Comparison of ENCODE assay signal across 20 cellular contexts in genomic region chr3:188573286-188573928, GRCh38.
DNase-seq lines count a peak whose midpoint lies in the region; ATAC-seq and TF ChIP-seq lines count a peak whose summit lies in the region.
"Had no signal": no experiment of that assay in that cellular context is flagged by ENCODE, and none has a peak within 500 bp of the region (broad histone marks: within the 10 kb centered on the region; RNA-seq: fewer than 3 reads in every experiment).

No MANE protein-coding gene starts in this region.

- peak overlapping the region; percentile 14; the same call in 1 of the 2 replicates for H3K4me2 ChIP-seq in OCI-LY7 (ENCODE audit: low read length)
- no peak overlapping the region for H3K4me2 ChIP-seq in PC-9

- 69 to 72% methylated on average over 6 to 8 of the region's 8 CpGs for WGBS in gastroesophageal sphincter (ENCODE audit: low coverage in 1 of 2), 2 donors
- WGBS in sigmoid colon, 2 donors: 72 to 85% methylated on average over 8 of the region's 8 CpGs

- H3K9me3 ChIP-seq in OCI-LY7 (ENCODE audit: low read length) (0 out of 2 replicates have a peak, but pooled peaks cover 6% of the 10 kb centered on the region), gastroesophageal sphincter (no peaks in the 10 kb centered on the region), sigmoid colon (no peaks in the 10 kb centered on the region), PC-9 (ENCODE audit: insufficient read depth, low read depth) (no peaks in the 10 kb centered on the region)
- H3K9me3 ChIP-seq: HAP-1, pancreas, uterus had no signal

- H3F3A ChIP-seq in PC-9 (ENCODE audit: insufficient read depth, low read depth): no peaks in the 10 kb centered on the region

- DNase-seq in KBM-7: peak; percentile 48
- DNase-seq in OCI-LY7 (ENCODE audit: low spot score): peak; percentile 46
- no peak for DNase-seq in sigmoid colon
- DNase-seq in T1000 (lab: John Stamatoyannopoulos, UW): no peak
- DNase-seq in PC-9: no peak
- DNase-seq in NCI-H2081 (lab: John Stamatoyannopoulos, UW): no peak
- DNase-seq: activated CD4-positive, alpha-beta T cell treated with anti-CD3 and anti-CD28 coated beads for 48 hours; activated T-cell treated with anti-CD3 and anti-CD28 coated beads, Interleukin-2, amount 50 U/mL, for 24 hours; caudate nucleus; DMS79; islet precursor cell; NCI-H1694; NCI-H510A; pancreas; small intestine; uterus had no signal

- POLR2A ChIA-PET in OCI-LY7 (lab: Charles Lee): interaction anchor here (1.0 to 2.0 kb wide), 4 partner anchors 11 to 259 kb away, joined by 3 to 8 read pairs (median 4); no protein-coding TSS in a partner anchor
- POLR2A ChIA-PET in PC-9 (lab: Charles Lee; ENCODE audit: unreplicated experiment): no interaction called here

- H3K9me2 ChIP-seq in OCI-LY7 (ENCODE audit: insufficient read depth, low read length) (no peaks in the 10 kb centered on the region; the same call in 1 of the 2 replicates), PC-9 (ENCODE audit: insufficient read depth) (peaks cover 2% of the 10 kb centered on the region; the same call in 1 of the 2 replicates)

- intact Hi-C loops in OCI-LY7 (cut with micrococcal nuclease; ENCODE audit: unreplicated experiment): loop anchor here (1.0 to 5.0 kb wide), 2 partner anchors 28 to 486 kb away; no protein-coding TSS in a partner anchor
- intact Hi-C loops in sigmoid colon (cut with DNase I): loop anchor here (10.0 kb wide), 1 partner anchor 519 kb away; no protein-coding TSS in a partner anchor
- intact Hi-C loops in PC-9 (cut with micrococcal nuclease; ENCODE audit: unreplicated experiment): no loop called here

- TF ChIP-seq CTCF in OCI-LY7 (conservative IDR thresholded peaks at IDR 0.05; ENCODE audit: low read length) (peak; percentile 66), gastroesophageal sphincter (IDR thresholded peaks at IDR 0.05) (no peak), sigmoid colon (IDR thresholded peaks at IDR 0.05) (no peak), PC-9 (conservative IDR thresholded peaks at IDR 0.05) (no peak)

- TF ChIP-seq POLR2A in gastroesophageal sphincter (IDR thresholded peaks at IDR 0.05) (no peak), sigmoid colon (IDR thresholded peaks at IDR 0.05) (no peak)

- H3K27me3 ChIP-seq in gastroesophageal sphincter: no peaks in the 10 kb centered on the region
- H3K27me3 ChIP-seq in sigmoid colon: no peaks in the 10 kb centered on the region
- no peaks in the 10 kb centered on the region for H3K27me3 ChIP-seq in PC-9 (ENCODE audit: insufficient read depth, low read depth)
- H3K27me3 ChIP-seq: BLaER1 treated with 17β-estradiol and CSF1 and Interleukin-3, amounts not matched to agents 10 nM and 100 nM; pancreas; uterus had no signal

- BruUV-seq in OCI-LY7 (replicated peaks; lab: Mats Ljungman, UMichigan) (no TSS peak), PC-9 (replicated peaks; lab: Mats Ljungman, UMichigan) (no TSS peak)

- CTCF ChIA-PET in OCI-LY7 (lab: Charles Lee; ENCODE audit: unreplicated experiment): interaction anchor here (0.9 kb wide), 1 partner anchor 14 kb away, joined by 3 read pairs; no protein-coding TSS in a partner anchor
- CTCF ChIA-PET in PC-9 (lab: Charles Lee): interaction anchor here (0.7 kb wide), 1 partner anchor 26 kb away, joined by 3 read pairs; no protein-coding TSS in a partner anchor

- H3K4me1 ChIP-seq in OCI-LY7 (ENCODE audit: insufficient read depth, low read length, poor library complexity, severe bottlenecking) (peaks cover 24% of the 10 kb centered on the region), gastroesophageal sphincter (peaks cover 20 to 92% (median 32%) of the 10 kb centered on the region in 3 donors), sigmoid colon (peaks cover 0 to 85% (median 61%) of the 10 kb centered on the region in 4 donors), PC-9 (replicated peaks; ENCODE audit: insufficient read depth) (no peaks in the 10 kb centered on the region)
- H3K4me1 ChIP-seq: HAP-1, pancreas, uterus had no signal

- no peak for ATAC-seq in gastroesophageal sphincter
- no peak for ATAC-seq in GM18867 (IDR thresholded peaks at IDR 0.05; ENCODE audit: unreplicated experiment)

- TF ChIP-seq EP300 in gastroesophageal sphincter (IDR thresholded peaks at IDR 0.05) (no peak), sigmoid colon (IDR thresholded peaks at IDR 0.05) (no peak)

- H2AFZ ChIP-seq in OCI-LY7 (ENCODE audit: low read length): no peak overlapping the region
- no peak overlapping the region for H2AFZ ChIP-seq in PC-9

- H3K79me2 ChIP-seq in OCI-LY7 (ENCODE audit: insufficient read depth, low read depth, low read length) (no peaks in the 10 kb centered on the region), PC-9 (ENCODE audit: low read depth) (no peaks in the 10 kb centered on the region)

- in situ Hi-C loops in KBM-7 (cut with MboI; ENCODE audit: low pct_unique_long_range_greater_than_20kb, low sequenced_read_pairs): no loop called here

- no peaks in the 10 kb centered on the region for H4K20me1 ChIP-seq in OCI-LY7 (ENCODE audit: insufficient read depth, low read length)
- H4K20me1 ChIP-seq in PC-9 (ENCODE audit: insufficient read depth): no peaks in the 10 kb centered on the region
- H4K20me1 ChIP-seq: BLaER1 treated with 17β-estradiol and CSF1 and Interleukin-3, amounts not matched to agents 10 nM and 100 nM had no signal

- H3K36me3 ChIP-seq in OCI-LY7 (ENCODE audit: insufficient read depth, low read length): no peaks in the 10 kb centered on the region
- H3K36me3 ChIP-seq in gastroesophageal sphincter: no peaks in the 10 kb centered on the region
- H3K36me3 ChIP-seq in sigmoid colon: no peaks in the 10 kb centered on the region
- no peaks in the 10 kb centered on the region for H3K36me3 ChIP-seq in PC-9 (ENCODE audit: low read depth)
- H3K36me3 ChIP-seq: HAP-1, pancreas, uterus had no signal

- H3K4me3 ChIP-seq in OCI-LY7 (ENCODE audit: low read depth, low read length, poor library complexity, severe bottlenecking) (no peak overlapping the region), gastroesophageal sphincter (no peak overlapping the region), sigmoid colon (no peak overlapping the region), PC-9 (no peak overlapping the region)
- H3K4me3 ChIP-seq: BLaER1 treated with 17β-estradiol and CSF1 and Interleukin-3, amounts not matched to agents 10 nM and 100 nM; HAP-1; pancreas; uterus had no signal

- H3K27ac ChIP-seq in OCI-LY7 (ENCODE audit: low read depth, low read length, poor library complexity, severe bottlenecking): no peak overlapping the region
- H3K27ac ChIP-seq in gastroesophageal sphincter: peak overlapping the region in 3 of 4 donors; percentile 41 to 47 (median 42)
- peak overlapping the region in 3 of 4 donors; percentile 6 to 85 (median 83) for H3K27ac ChIP-seq in sigmoid colon
- H3K27ac ChIP-seq in PC-9: no peak overlapping the region
- H3K27ac ChIP-seq: pancreas, uterus had no signal

Comparison
In these comparisons a context has a peak if more than half of its experiments do, and no peak if none do; other contexts are left out.
1. DNase-seq: peak in KBM-7 (single experiment) and OCI-LY7 (single experiment); none in sigmoid colon (single experiment), T1000 (single experiment), PC-9 (0 of 2) and NCI-H2081 (0 of 2).
2. H3K27ac ChIP-seq: peak in gastroesophageal sphincter (3 of 4) and sigmoid colon (3 of 4); none in OCI-LY7 (single experiment) and PC-9 (single experiment).